In genomic region chr6:155247618-155248017, GRCh38 we compare ENCODE assay signal across 1 cellular context.
TF ChIP-seq lines count a peak whose summit lies in the region.

No MANE protein-coding gene starts in this region.

TF ChIP-seq in HepG2, 621 proteins besides CTCF, POLR2A, EP300 and RAD21 (continued from another document):
- TF ChIP-seq ZNF318 (CRISPR knock-in tag; IDR thresholded peaks at IDR 0.05): no peak
- TF ChIP-seq ZNF34 (CRISPR knock-in tag; IDR thresholded peaks at IDR 0.05; ENCODE audit: borderline replicate concordance): 0 out of 2 replicates have a peak, but pooled peaks have one; percentile 5
